1 cellular context compared by ENCODE assay signal in the genomic region with DNA sequence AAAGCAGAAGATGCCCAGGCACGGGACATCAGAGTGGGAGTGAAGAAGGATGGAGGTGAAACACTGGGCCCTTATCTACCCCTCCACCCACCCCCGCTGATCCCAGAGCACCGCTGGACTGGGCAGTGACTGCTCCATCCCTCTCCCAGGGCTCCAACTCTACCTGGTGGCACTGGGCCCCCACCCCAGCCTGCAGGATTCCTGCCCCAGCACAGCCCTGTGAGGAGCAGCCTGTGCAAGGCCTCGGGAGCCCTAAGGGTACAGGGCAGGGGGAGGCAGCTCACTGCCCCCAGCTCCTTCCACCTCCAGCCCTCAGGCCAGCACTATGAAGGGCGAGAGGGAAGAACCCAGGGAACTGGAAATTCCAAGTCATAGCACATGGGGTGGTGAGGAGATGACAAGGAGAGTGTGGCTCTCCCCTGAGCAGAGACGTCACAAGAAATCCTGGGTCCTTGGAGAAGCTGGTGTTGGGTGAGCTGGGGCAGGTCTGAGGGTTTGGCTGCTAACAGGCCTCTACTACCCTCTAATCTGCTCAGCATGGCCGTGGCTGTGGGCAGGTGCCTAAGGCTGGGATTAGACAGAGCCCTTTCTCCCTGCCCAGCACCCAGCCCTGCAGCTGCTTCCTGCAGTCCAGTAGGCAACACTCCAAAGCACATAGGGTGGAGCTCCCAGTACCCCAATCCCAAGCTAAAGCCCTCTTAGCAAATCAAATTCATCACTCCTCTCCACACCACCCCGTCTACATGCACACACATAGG.
A peak's percentile ranks its signal among the peaks of the same experiment; 100 is the strongest.
TF ChIP-seq lines count a peak whose summit lies in the region.

No MANE protein-coding gene starts in this region.

TF ChIP-seq in HepG2, 621 proteins besides CTCF, POLR2A, EP300 and RAD21 (continues in another document):
- no peak for TF ChIP-seq DNMT1 (CRISPR knock-in tag; IDR thresholded peaks at IDR 0.05)
- TF ChIP-seq PCBP2 (optimal IDR thresholded peaks at IDR 0.05; ENCODE audit: low read depth, low read length, poor library complexity, severe bottlenecking), result no peak
- TF ChIP-seq RBFOX2 (IDR thresholded peaks at IDR 0.05; ENCODE audit: low read depth, low read length), result peak; percentile 69
- TF ChIP-seq, protein P1, sequence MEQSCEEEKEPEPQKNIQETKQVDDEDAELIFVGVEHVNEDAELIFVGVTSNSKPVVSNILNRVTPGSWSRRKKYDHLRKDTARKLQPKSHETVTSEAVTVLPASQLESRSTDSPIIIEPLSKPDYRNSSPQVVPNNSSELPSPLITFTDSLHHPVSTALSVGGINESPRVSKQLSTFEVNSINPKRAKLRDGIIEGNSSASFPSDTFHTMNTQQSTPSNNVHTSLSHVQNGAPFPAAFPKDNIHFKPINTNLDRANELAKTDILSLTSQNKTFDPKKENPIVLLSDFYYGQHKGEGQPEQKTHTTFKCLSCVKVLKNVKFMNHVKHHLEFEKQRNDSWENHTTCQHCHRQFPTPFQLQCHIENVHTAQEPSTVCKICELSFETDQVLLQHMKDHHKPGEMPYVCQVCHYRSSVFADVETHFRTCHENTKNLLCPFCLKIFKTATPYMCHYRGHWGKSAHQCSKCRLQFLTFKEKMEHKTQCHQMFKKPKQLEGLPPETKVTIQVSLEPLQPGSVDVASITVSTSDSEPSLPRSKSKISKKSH (CRISPR knock-in tag; IDR thresholded peaks at IDR 0.05; ENCODE audit: borderline replicate concordance), result 0 out of 2 replicates have a peak, but pooled peaks have one; percentile 61
- TF ChIP-seq, protein P2, sequence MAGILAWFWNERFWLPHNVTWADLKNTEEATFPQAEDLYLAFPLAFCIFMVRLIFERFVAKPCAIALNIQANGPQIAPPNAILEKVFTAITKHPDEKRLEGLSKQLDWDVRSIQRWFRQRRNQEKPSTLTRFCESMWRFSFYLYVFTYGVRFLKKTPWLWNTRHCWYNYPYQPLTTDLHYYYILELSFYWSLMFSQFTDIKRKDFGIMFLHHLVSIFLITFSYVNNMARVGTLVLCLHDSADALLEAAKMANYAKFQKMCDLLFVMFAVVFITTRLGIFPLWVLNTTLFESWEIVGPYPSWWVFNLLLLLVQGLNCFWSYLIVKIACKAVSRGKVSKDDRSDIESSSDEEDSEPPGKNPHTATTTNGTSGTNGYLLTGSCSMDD (CRISPR knock-in tag; IDR thresholded peaks at IDR 0.05), result no peak
- TF ChIP-seq, protein P3, sequence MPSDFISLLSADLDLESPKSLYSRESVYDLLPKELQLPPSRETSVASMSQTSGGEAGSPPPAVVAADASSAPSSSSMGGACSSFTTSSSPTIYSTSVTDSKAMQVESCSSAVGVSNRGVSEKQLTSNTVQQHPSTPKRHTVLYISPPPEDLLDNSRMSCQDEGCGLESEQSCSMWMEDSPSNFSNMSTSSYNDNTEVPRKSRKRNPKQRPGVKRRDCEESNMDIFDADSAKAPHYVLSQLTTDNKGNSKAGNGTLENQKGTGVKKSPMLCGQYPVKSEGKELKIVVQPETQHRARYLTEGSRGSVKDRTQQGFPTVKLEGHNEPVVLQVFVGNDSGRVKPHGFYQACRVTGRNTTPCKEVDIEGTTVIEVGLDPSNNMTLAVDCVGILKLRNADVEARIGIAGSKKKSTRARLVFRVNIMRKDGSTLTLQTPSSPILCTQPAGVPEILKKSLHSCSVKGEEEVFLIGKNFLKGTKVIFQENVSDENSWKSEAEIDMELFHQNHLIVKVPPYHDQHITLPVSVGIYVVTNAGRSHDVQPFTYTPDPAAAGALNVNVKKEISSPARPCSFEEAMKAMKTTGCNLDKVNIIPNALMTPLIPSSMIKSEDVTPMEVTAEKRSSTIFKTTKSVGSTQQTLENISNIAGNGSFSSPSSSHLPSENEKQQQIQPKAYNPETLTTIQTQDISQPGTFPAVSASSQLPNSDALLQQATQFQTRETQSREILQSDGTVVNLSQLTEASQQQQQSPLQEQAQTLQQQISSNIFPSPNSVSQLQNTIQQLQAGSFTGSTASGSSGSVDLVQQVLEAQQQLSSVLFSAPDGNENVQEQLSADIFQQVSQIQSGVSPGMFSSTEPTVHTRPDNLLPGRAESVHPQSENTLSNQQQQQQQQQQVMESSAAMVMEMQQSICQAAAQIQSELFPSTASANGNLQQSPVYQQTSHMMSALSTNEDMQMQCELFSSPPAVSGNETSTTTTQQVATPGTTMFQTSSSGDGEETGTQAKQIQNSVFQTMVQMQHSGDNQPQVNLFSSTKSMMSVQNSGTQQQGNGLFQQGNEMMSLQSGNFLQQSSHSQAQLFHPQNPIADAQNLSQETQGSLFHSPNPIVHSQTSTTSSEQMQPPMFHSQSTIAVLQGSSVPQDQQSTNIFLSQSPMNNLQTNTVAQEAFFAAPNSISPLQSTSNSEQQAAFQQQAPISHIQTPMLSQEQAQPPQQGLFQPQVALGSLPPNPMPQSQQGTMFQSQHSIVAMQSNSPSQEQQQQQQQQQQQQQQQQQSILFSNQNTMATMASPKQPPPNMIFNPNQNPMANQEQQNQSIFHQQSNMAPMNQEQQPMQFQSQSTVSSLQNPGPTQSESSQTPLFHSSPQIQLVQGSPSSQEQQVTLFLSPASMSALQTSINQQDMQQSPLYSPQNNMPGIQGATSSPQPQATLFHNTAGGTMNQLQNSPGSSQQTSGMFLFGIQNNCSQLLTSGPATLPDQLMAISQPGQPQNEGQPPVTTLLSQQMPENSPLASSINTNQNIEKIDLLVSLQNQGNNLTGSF (CRISPR knock-in tag; IDR thresholded peaks at IDR 0.05), result no peak
- TF ChIP-seq FOXJ3 (CRISPR knock-in tag; IDR thresholded peaks at IDR 0.05; ENCODE audit: borderline replicate concordance), result no peak
- TF ChIP-seq, protein P4, sequence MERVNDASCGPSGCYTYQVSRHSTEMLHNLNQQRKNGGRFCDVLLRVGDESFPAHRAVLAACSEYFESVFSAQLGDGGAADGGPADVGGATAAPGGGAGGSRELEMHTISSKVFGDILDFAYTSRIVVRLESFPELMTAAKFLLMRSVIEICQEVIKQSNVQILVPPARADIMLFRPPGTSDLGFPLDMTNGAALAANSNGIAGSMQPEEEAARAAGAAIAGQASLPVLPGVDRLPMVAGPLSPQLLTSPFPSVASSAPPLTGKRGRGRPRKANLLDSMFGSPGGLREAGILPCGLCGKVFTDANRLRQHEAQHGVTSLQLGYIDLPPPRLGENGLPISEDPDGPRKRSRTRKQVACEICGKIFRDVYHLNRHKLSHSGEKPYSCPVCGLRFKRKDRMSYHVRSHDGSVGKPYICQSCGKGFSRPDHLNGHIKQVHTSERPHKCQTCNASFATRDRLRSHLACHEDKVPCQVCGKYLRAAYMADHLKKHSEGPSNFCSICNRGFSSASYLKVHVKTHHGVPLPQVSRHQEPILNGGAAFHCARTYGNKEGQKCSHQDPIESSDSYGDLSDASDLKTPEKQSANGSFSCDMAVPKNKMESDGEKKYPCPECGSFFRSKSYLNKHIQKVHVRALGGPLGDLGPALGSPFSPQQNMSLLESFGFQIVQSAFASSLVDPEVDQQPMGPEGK (CRISPR knock-in tag; IDR thresholded peaks at IDR 0.05), result 0 out of 2 replicates have a peak, but pooled peaks have one; percentile 9
- no peak for TF ChIP-seq HDAC6 (IDR thresholded peaks at IDR 0.05; ENCODE audit: low read depth, low read length)
- TF ChIP-seq ZBTB8A (CRISPR knock-in tag; IDR thresholded peaks at IDR 0.05; ENCODE audit: borderline replicate concordance, low read depth), result no peak
- TF ChIP-seq, protein P5, sequence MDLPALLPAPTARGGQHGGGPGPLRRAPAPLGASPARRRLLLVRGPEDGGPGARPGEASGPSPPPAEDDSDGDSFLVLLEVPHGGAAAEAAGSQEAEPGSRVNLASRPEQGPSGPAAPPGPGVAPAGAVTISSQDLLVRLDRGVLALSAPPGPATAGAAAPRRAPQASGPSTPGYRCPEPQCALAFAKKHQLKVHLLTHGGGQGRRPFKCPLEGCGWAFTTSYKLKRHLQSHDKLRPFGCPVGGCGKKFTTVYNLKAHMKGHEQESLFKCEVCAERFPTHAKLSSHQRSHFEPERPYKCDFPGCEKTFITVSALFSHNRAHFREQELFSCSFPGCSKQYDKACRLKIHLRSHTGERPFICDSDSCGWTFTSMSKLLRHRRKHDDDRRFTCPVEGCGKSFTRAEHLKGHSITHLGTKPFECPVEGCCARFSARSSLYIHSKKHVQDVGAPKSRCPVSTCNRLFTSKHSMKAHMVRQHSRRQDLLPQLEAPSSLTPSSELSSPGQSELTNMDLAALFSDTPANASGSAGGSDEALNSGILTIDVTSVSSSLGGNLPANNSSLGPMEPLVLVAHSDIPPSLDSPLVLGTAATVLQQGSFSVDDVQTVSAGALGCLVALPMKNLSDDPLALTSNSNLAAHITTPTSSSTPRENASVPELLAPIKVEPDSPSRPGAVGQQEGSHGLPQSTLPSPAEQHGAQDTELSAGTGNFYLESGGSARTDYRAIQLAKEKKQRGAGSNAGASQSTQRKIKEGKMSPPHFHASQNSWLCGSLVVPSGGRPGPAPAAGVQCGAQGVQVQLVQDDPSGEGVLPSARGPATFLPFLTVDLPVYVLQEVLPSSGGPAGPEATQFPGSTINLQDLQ (CRISPR knock-in tag; IDR thresholded peaks at IDR 0.05), result no peak
- TF ChIP-seq SRY (CRISPR knock-in tag; IDR thresholded peaks at IDR 0.05), result no peak
- TF ChIP-seq ZSCAN30 (CRISPR knock-in tag; IDR thresholded peaks at IDR 0.05), result no peak
- TF ChIP-seq ZNF772 (CRISPR knock-in tag; IDR thresholded peaks at IDR 0.05), result no peak
- peak; percentile 61; the same call in 1 of the 2 replicates for TF ChIP-seq ZNF891 (CRISPR knock-in tag; IDR thresholded peaks at IDR 0.05)
- TF ChIP-seq ATRX (CRISPR knock-in tag; IDR thresholded peaks at IDR 0.05; ENCODE audit: borderline replicate concordance), result no peak
- TF ChIP-seq ZBTB7B (CRISPR knock-in tag; IDR thresholded peaks at IDR 0.05), result no peak
- TF ChIP-seq HNRNPK (IDR thresholded peaks at IDR 0.05; ENCODE audit: low read depth, low read length, poor library complexity, severe bottlenecking), result no peak
- no peak for TF ChIP-seq ZNF737 (CRISPR knock-in tag; IDR thresholded peaks at IDR 0.05; ENCODE audit: borderline replicate concordance)
- TF ChIP-seq KLF6 (CRISPR knock-in tag; IDR thresholded peaks at IDR 0.05), result no peak
- no peak for TF ChIP-seq ARNT (IDR thresholded peaks at IDR 0.05)
- TF ChIP-seq, protein P6, sequence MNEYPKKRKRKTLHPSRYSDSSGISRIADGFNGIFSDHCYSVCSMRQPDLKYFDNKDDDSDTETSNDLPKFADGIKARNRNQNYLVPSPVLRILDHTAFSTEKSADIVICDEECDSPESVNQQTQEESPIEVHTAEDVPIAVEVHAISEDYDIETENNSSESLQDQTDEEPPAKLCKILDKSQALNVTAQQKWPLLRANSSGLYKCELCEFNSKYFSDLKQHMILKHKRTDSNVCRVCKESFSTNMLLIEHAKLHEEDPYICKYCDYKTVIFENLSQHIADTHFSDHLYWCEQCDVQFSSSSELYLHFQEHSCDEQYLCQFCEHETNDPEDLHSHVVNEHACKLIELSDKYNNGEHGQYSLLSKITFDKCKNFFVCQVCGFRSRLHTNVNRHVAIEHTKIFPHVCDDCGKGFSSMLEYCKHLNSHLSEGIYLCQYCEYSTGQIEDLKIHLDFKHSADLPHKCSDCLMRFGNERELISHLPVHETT (CRISPR knock-in tag; conservative IDR thresholded peaks at IDR 0.05), result no peak
- no peak for TF ChIP-seq ZNF567 (CRISPR knock-in tag; IDR thresholded peaks at IDR 0.05; ENCODE audit: borderline replicate concordance)
- TF ChIP-seq REXO4 (CRISPR knock-in tag; IDR thresholded peaks at IDR 0.05; ENCODE audit: borderline replicate concordance), result 0 out of 2 replicates have a peak, but pooled peaks have one; percentile 26
- TF ChIP-seq, protein P7, sequence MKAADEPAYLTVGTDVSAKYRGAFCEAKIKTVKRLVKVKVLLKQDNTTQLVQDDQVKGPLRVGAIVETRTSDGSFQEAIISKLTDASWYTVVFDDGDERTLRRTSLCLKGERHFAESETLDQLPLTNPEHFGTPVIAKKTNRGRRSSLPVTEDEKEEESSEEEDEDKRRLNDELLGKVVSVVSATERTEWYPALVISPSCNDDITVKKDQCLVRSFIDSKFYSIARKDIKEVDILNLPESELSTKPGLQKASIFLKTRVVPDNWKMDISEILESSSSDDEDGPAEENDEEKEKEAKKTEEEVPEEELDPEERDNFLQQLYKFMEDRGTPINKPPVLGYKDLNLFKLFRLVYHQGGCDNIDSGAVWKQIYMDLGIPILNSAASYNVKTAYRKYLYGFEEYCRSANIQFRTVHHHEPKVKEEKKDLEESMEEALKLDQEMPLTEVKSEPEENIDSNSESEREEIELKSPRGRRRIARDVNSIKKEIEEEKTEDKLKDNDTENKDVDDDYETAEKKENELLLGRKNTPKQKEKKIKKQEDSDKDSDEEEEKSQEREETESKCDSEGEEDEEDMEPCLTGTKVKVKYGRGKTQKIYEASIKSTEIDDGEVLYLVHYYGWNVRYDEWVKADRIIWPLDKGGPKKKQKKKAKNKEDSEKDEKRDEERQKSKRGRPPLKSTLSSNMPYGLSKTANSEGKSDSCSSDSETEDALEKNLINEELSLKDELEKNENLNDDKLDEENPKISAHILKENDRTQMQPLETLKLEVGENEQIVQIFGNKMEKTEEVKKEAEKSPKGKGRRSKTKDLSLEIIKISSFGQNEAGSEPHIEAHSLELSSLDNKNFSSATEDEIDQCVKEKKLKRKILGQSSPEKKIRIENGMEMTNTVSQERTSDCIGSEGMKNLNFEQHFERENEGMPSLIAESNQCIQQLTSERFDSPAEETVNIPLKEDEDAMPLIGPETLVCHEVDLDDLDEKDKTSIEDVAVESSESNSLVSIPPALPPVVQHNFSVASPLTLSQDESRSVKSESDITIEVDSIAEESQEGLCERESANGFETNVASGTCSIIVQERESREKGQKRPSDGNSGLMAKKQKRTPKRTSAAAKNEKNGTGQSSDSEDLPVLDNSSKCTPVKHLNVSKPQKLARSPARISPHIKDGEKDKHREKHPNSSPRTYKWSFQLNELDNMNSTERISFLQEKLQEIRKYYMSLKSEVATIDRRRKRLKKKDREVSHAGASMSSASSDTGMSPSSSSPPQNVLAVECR (CRISPR knock-in tag; IDR thresholded peaks at IDR 0.05; ENCODE audit: borderline replicate concordance), result peak; percentile 19; the same call in 1 of the 2 replicates
- peak; percentile 81; the same call in 1 of the 2 replicates for TF ChIP-seq ZNF839 (CRISPR knock-in tag; IDR thresholded peaks at IDR 0.05; ENCODE audit: borderline replicate concordance)
- 0 out of 2 replicates have a peak, but pooled peaks have one; percentile 7 for TF ChIP-seq GABPB1 (CRISPR knock-in tag; IDR thresholded peaks at IDR 0.05)
- TF ChIP-seq SYNCRIP (IDR thresholded peaks at IDR 0.05; ENCODE audit: insufficient read depth, low read depth, low read length), result no peak
- peak; percentile 49; the same call in 1 of the 2 replicates for TF ChIP-seq ZNF224 (CRISPR knock-in tag; IDR thresholded peaks at IDR 0.05)
- TF ChIP-seq NRL (CRISPR knock-in tag; IDR thresholded peaks at IDR 0.05; ENCODE audit: borderline replicate concordance), result 0 out of 2 replicates have a peak, but pooled peaks have one; percentile 44
- peak; percentile 86 for TF ChIP-seq AGO2 (optimal IDR thresholded peaks at IDR 0.05; ENCODE audit: low read depth, low read length)
- no peak for TF ChIP-seq ZNF382 (CRISPR knock-in tag; IDR thresholded peaks at IDR 0.05; ENCODE audit: borderline replicate concordance)
- TF ChIP-seq, protein P8, sequence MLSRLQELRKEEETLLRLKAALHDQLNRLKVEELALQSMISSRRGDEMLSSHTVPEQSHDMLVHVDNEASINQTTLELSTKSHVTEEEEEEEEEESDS (CRISPR knock-in tag; IDR thresholded peaks at IDR 0.05; ENCODE audit: borderline replicate concordance), result no peak
- no peak for TF ChIP-seq ZEB1 (IDR thresholded peaks at IDR 0.05; ENCODE audit: insufficient replicate concordance, low read depth)
- TF ChIP-seq ZNF782 (CRISPR knock-in tag; IDR thresholded peaks at IDR 0.05; ENCODE audit: borderline replicate concordance), result no peak
- no peak for TF ChIP-seq ZNF124 (CRISPR knock-in tag; IDR thresholded peaks at IDR 0.05)
- no peak for TF ChIP-seq ZNF615 (CRISPR knock-in tag; IDR thresholded peaks at IDR 0.05; ENCODE audit: borderline replicate concordance)
- no peak for TF ChIP-seq ZNF652 (CRISPR knock-in tag; IDR thresholded peaks at IDR 0.05; ENCODE audit: borderline replicate concordance, low read depth)
